ENCODE assay signal across 17 cellular contexts in genomic region chr9:120910643-120911042, GRCh38. TPM values are rescaled to one million over a fixed set of nuclear protein-coding genes. Genes with fewer than 3 reads are reported as not detected.
DNase-seq lines count a peak whose midpoint lies in the region; ATAC-seq and TF ChIP-seq lines count a peak whose summit lies in the region.
"Had no signal": no experiment of that assay in that cellular context is flagged by ENCODE, and none has a peak within 500 bp of the region (broad histone marks: within the 10 kb centered on the region; RNA-seq: fewer than 3 reads in every experiment).

No MANE protein-coding gene starts in this region.

- no peak for DNase-seq in activated CD4-positive, alpha-beta T cell treated with anti-CD3 and anti-CD28 coated beads, Interleukin-2, amount 10 ng/mL, durations not matched to agents 7 days and 5 days
- no peak for DNase-seq in activated CD4-positive, alpha-beta T cell treated with anti-CD3 and anti-CD28 coated beads, Interleukin-2, amount 50 U/mL, for 1 hour
- peak; percentile 33 for DNase-seq in PC-3
- no peak for DNase-seq in naive thymus-derived CD8-positive, alpha-beta T cell
- no peak for DNase-seq in Caco-2
- no peak for DNase-seq in dermis blood vessel endothelial cell
- DNase-seq: adrenal gland, HFFc6, NCI-H1417, NCI-H774, occipital lobe, Peyer's patch, upper lobe of right lung had no signal

- H3K27ac ChIP-seq in PC-3 (ENCODE audit: low read length), result no peak overlapping the region
- H3K27ac ChIP-seq: adrenal gland, C4-2B, right atrium auricular region, upper lobe of right lung had no signal

- no peaks in the 10 kb centered on the region for H3K9me2 ChIP-seq in PC-3 (replicated peaks; ENCODE audit: low read length)

- H3K27me3 ChIP-seq in PC-3 (ENCODE audit: low read length) (no peaks in the 10 kb centered on the region), Caco-2 (replicated peaks; ENCODE audit: control insufficient read depth, insufficient read depth, low read length) (no peaks in the 10 kb centered on the region)
- H3K27me3 ChIP-seq: adrenal gland, Peyer's patch, right atrium auricular region, upper lobe of right lung had no signal

- no TSS peak for BruUV-seq in PC-3 (replicated peaks; lab: Mats Ljungman, UMichigan)
- no TSS peak for BruUV-seq in Caco-2 (replicated peaks; lab: Mats Ljungman, UMichigan)

- no peaks in the 10 kb centered on the region for H3K27me3 Mint-ChIP-seq in activated CD4-positive, alpha-beta T cell treated with anti-CD3 and anti-CD28 coated beads, Interleukin-2, amount 10 ng/mL, durations not matched to agents 7 days and 5 days
- H3K27me3 Mint-ChIP-seq in activated naive CD8-positive, alpha-beta T cell, result no peaks in the 10 kb centered on the region
- H3K27me3 Mint-ChIP-seq in naive thymus-derived CD8-positive, alpha-beta T cell, result no peaks in the 10 kb centered on the region
- H3K27me3 Mint-ChIP-seq in Caco-2 (ENCODE audit: insufficient read depth, unreplicated experiment), result no peaks in the 10 kb centered on the region

- peak overlapping the region; percentile 75 for H3K27ac Mint-ChIP-seq in activated CD4-positive, alpha-beta T cell treated with anti-CD3 and anti-CD28 coated beads, Interleukin-2, amount 10 ng/mL, durations not matched to agents 7 days and 5 days
- H3K27ac Mint-ChIP-seq in activated naive CD8-positive, alpha-beta T cell, result peak overlapping the region; percentile 90
- peak overlapping the region; percentile 72 to 92 (median 85) for H3K27ac Mint-ChIP-seq in naive thymus-derived CD8-positive, alpha-beta T cell
- no peak overlapping the region for H3K27ac Mint-ChIP-seq in Caco-2 (ENCODE audit: unreplicated experiment)
- H3K27ac Mint-ChIP-seq: HFFc6 had no signal

- H3K36me3 Mint-ChIP-seq in activated CD4-positive, alpha-beta T cell treated with anti-CD3 and anti-CD28 coated beads, Interleukin-2, amount 10 ng/mL, durations not matched to agents 7 days and 5 days (ENCODE audit: low read depth), result peaks cover 89% of the 10 kb centered on the region
- peaks cover 30% of the 10 kb centered on the region for H3K36me3 Mint-ChIP-seq in activated naive CD8-positive, alpha-beta T cell
- H3K36me3 Mint-ChIP-seq in naive thymus-derived CD8-positive, alpha-beta T cell, result peaks cover 6 to 95% (median 54%) of the 10 kb centered on the region in 3 donors
- H3K36me3 Mint-ChIP-seq in Caco-2 (ENCODE audit: insufficient read depth, unreplicated experiment), result no peaks in the 10 kb centered on the region

- H3K9me3 Mint-ChIP-seq in activated CD4-positive, alpha-beta T cell treated with anti-CD3 and anti-CD28 coated beads, Interleukin-2, amount 10 ng/mL, durations not matched to agents 7 days and 5 days, result no peaks in the 10 kb centered on the region
- H3K9me3 Mint-ChIP-seq in activated naive CD8-positive, alpha-beta T cell (ENCODE audit: low read depth), result no peaks in the 10 kb centered on the region
- no peaks in the 10 kb centered on the region for H3K9me3 Mint-ChIP-seq in naive thymus-derived CD8-positive, alpha-beta T cell
- no peaks in the 10 kb centered on the region for H3K9me3 Mint-ChIP-seq in Caco-2 (ENCODE audit: unreplicated experiment)
- H3K9me3 Mint-ChIP-seq: HFFc6 had no signal

- H3K4me3 ChIP-seq in PC-3 (ENCODE audit: low read length) (no peak overlapping the region), Caco-2 (ENCODE audit: low read depth, low read length) (no peak overlapping the region)
- H3K4me3 ChIP-seq: adrenal gland, Peyer's patch, right atrium auricular region, upper lobe of right lung had no signal

- no peak for TF ChIP-seq CTCF in PC-3 (conservative IDR thresholded peaks at IDR 0.05; ENCODE audit: low read depth, low read length)
- TF ChIP-seq CTCF in Caco-2 (IDR thresholded peaks at IDR 0.05; ENCODE audit: insufficient read depth in 1 of 2, low read depth in 1 of 2, low read length in 1 of 2, severe bottlenecking in 1 of 2, unreplicated experiment in 1 of 2), result no peak

- no peaks in the 10 kb centered on the region for H3K36me3 ChIP-seq in PC-3 (ENCODE audit: low read depth, low read length)
- no peaks in the 10 kb centered on the region for H3K36me3 ChIP-seq in Caco-2 (ENCODE audit: control insufficient read depth, insufficient read depth, low read length)
- H3K36me3 ChIP-seq: adrenal gland had no signal

- no peaks in the 10 kb centered on the region for H4K20me1 ChIP-seq in PC-3 (ENCODE audit: low read length)

- POLR2A ChIA-PET in activated CD4-positive, alpha-beta T cell treated with anti-CD3 and anti-CD28 coated beads, Interleukin-2, amount 10 ng/mL, durations not matched to agents 7 days and 5 days (lab: Charles Lee), result no interaction called here
- POLR2A ChIA-PET in PC-3 (lab: Charles Lee; ENCODE audit: unreplicated experiment) (no interaction called here), Caco-2 (lab: Charles Lee) (no interaction called here)
- POLR2A ChIA-PET in naive thymus-derived CD8-positive, alpha-beta T cell (lab: Charles Lee), result interaction anchor here (0.8 to 45.2 kb wide), 4 partner anchors 6 to 68 kb away, joined by 3 to 1842 read pairs (median 924); partner anchors contain the start of genes PHF19, PSMD5 and TRAF1

- H3K9me3 ChIP-seq in PC-3 (ENCODE audit: low read length) (no peaks in the 10 kb centered on the region), Caco-2 (no peaks in the 10 kb centered on the region)
- H3K9me3 ChIP-seq: adrenal gland, Peyer's patch, right atrium auricular region, upper lobe of right lung had no signal

- peaks cover 81% of the 10 kb centered on the region for H3K4me1 Mint-ChIP-seq in activated CD4-positive, alpha-beta T cell treated with anti-CD3 and anti-CD28 coated beads, Interleukin-2, amount 10 ng/mL, durations not matched to agents 7 days and 5 days
- peaks cover 92% of the 10 kb centered on the region for H3K4me1 Mint-ChIP-seq in activated naive CD8-positive, alpha-beta T cell (ENCODE audit: low read depth)
- H3K4me1 Mint-ChIP-seq in naive thymus-derived CD8-positive, alpha-beta T cell, result peaks cover 33 to 87% (median 84%) of the 10 kb centered on the region in 4 donors
- H3K4me1 Mint-ChIP-seq in Caco-2 (ENCODE audit: low read depth, unreplicated experiment), result no peaks in the 10 kb centered on the region

- intact Hi-C loops in PC-3 (cut with micrococcal nuclease), result no loop called here
- intact Hi-C loops in Caco-2 (cut with micrococcal nuclease; ENCODE audit: unreplicated experiment), result no loop called here

- H3K4me1 ChIP-seq in PC-3 (ENCODE audit: insufficient read depth, low read length) (peaks cover 28% of the 10 kb centered on the region), Caco-2 (no peaks in the 10 kb centered on the region)
- H3K4me1 ChIP-seq: right atrium auricular region, upper lobe of right lung had no signal

- H2AFZ ChIP-seq in PC-3 (ENCODE audit: low read length), result no peak overlapping the region

- no peaks in the 10 kb centered on the region for H3K79me2 ChIP-seq in PC-3 (ENCODE audit: low read length)

- H3K9ac ChIP-seq in PC-3 (ENCODE audit: low read length), result no peak overlapping the region

- no peaks in the 10 kb centered on the region for H3F3A ChIP-seq in PC-3 (ENCODE audit: low read length, unreplicated experiment)

- H3K4me2 ChIP-seq in PC-3 (ENCODE audit: low read length), result no peak overlapping the region

- ATAC-seq in PC-3 (peak; percentile 25), HG02763 (IDR thresholded peaks at IDR 0.05; ENCODE audit: unreplicated experiment) (no peak)
- no peak for ATAC-seq in naive thymus-derived CD8-positive, alpha-beta T cell

- no peak overlapping the region for H3K4me3 Mint-ChIP-seq in activated CD4-positive, alpha-beta T cell treated with anti-CD3 and anti-CD28 coated beads, Interleukin-2, amount 10 ng/mL, durations not matched to agents 7 days and 5 days
- H3K4me3 Mint-ChIP-seq in activated naive CD8-positive, alpha-beta T cell, result peak overlapping the region; percentile 74
- peak overlapping the region in 6 of 10 donors; percentile 10 to 57 (median 36) for H3K4me3 Mint-ChIP-seq in naive thymus-derived CD8-positive, alpha-beta T cell
- H3K4me3 Mint-ChIP-seq in Caco-2 (ENCODE audit: unreplicated experiment), result no peak overlapping the region
- H3K4me3 Mint-ChIP-seq: HFFc6 had no signal

- CTCF ChIA-PET in activated CD4-positive, alpha-beta T cell treated with anti-CD3 and anti-CD28 coated beads, Interleukin-2, amount 10 ng/mL, durations not matched to agents 7 days and 5 days (lab: Charles Lee), result interaction anchor here (0.6 to 1.7 kb wide), 4 partner anchors 13 to 29 kb away, joined by 3 to 5 read pairs (median 4); no protein-coding TSS in a partner anchor
- CTCF ChIA-PET in PC-3 (lab: Charles Lee) (no interaction called here), Caco-2 (lab: Charles Lee) (no interaction called here)

RNA-seq across cellular contexts. Expression of gene TRAF1, which starts 16.0 kb away (rescaled TPM):
- 10 to 100 TPM; 61.9 to 64.3 TPM for total RNA-seq in activated CD4-positive, alpha-beta T cell treated with anti-CD3 and anti-CD28 coated beads, Interleukin-2, amount 10 ng/mL, durations not matched to agents 7 days and 5 days
- total RNA-seq in PC-3 (2014; rRNA removed), result 0.15 and 0.29 TPM in 2 replicates
- total RNA-seq in naive thymus-derived CD8-positive, alpha-beta T cell, result 100 to 1,000 TPM; 125 to 126 TPM
- 1 to 10 TPM; 3.7 to 7.0 (median 4.9) TPM for polyA plus RNA-seq in naive thymus-derived CD8-positive, alpha-beta T cell
- 1.1 and 1.3 TPM in 2 replicates for total RNA-seq in Caco-2 (2022)
- total RNA-seq in dermis blood vessel endothelial cell, result 1.1 and 4.4 TPM in 2 replicates

RNA-seq across cellular contexts. Expression of gene PHF19, which starts 33.7 kb away (rescaled TPM):
- 100 to 1,000 TPM; 331 to 351 TPM for total RNA-seq in activated CD4-positive, alpha-beta T cell treated with anti-CD3 and anti-CD28 coated beads, Interleukin-2, amount 10 ng/mL, durations not matched to agents 7 days and 5 days
- total RNA-seq in PC-3 (2014; rRNA removed) (101 and 104 TPM in 2 replicates), Caco-2 (2022) (75.9 and 76.3 TPM in 2 replicates), dermis blood vessel endothelial cell (20.4 and 81.7 TPM in 2 replicates)
- 100 to 1,000 TPM; 143 to 144 TPM for total RNA-seq in naive thymus-derived CD8-positive, alpha-beta T cell
- 10 to 100 TPM in 1 of 3 donors, 1 to 10 TPM in 2; 6.3 to 11.8 (median 9.4) TPM for polyA plus RNA-seq in naive thymus-derived CD8-positive, alpha-beta T cell

Comparison
In these comparisons a context has a peak if more than half of its experiments do, and no peak if none do; other contexts are left out.
1. H3K4me3 Mint-ChIP-seq: peak in activated naive CD8-positive, alpha-beta T cell (single experiment) and naive thymus-derived CD8-positive, alpha-beta T cell (6 of 10); none in activated CD4-positive, alpha-beta T cell treated with anti-CD3 and anti-CD28 coated beads, Interleukin-2, amount 10 ng/mL, durations not matched to agents 7 days and 5 days (single experiment) and Caco-2 (single experiment).
2. RNA of gene TRAF1, which starts 16.0 kb away (total RNA-seq): 125 to 126 TPM in naive thymus-derived CD8-positive, alpha-beta T cell and 61.9 to 64.3 TPM in activated CD4-positive, alpha-beta T cell treated with anti-CD3 and anti-CD28 coated beads, Interleukin-2, amount 10 ng/mL, durations not matched to agents 7 days and 5 days; 1.1 to 4.4 TPM in dermis blood vessel endothelial cell, 1.1 to 1.3 TPM in Caco-2 and 0.15 to 0.29 TPM in PC-3; every median in the first group is over 10 times any median in the second.